ENCODE assay signal across 8 cellular contexts in genomic region chr12:51424662-51425539, GRCh38. TPM values are rescaled to one million over a fixed set of nuclear protein-coding genes. Genes with fewer than 3 reads are reported as not detected.
DNase-seq lines count a peak whose midpoint lies in the region; ATAC-seq, FAIRE-seq and TF ChIP-seq lines count a peak whose summit lies in the region.

Gene SLC4A8, plus strand, starts transcription at chr12:51424831. Its CDS starts 157 bp downstream, at chr12:51424988.

- H3K9me3 Mint-ChIP-seq in activated B cell treated with CpG ODN at 0.5 μM for 24 hours = no peaks in the 10 kb centered on the region

- no peak for TF ChIP-seq POLR2A in spleen (IDR thresholded peaks at IDR 0.05)

- TF ChIP-seq CTCF in activated B cell treated with CpG ODN at 0.5 μM for 24 hours (IDR thresholded peaks at IDR 0.05) (no peak), spleen (IDR thresholded peaks at IDR 0.05 in 8 of 11, conservative IDR thresholded peaks at IDR 0.05 in 3 of 11) (peak in 10 of 11 experiments; percentile 49 to 83 (median 71))

- no peaks in the 10 kb centered on the region for H3K36me3 Mint-ChIP-seq in activated B cell treated with CpG ODN at 0.5 μM for 24 hours (ENCODE audit: low read depth)

- H3K9me3 ChIP-seq in spleen = no peaks in the 10 kb centered on the region

- 3 to 7% (median 4%) methylated on average over 41 to 73 of the region's 73 CpGs for WGBS in spleen, 5 donors

- H3K4me1 Mint-ChIP-seq in activated B cell treated with CpG ODN at 0.5 μM for 24 hours = peaks cover 16% of the 10 kb centered on the region

- FAIRE-seq in islet of Langerhans (lab: Jason Lieb, UNC) = peak; percentile 27

- ATAC-seq in GM18519 (IDR thresholded peaks at IDR 0.05; ENCODE audit: low FRiP score, unreplicated experiment) (peak; percentile 68), HG03066 (IDR thresholded peaks at IDR 0.05; ENCODE audit: low read depth, unreplicated experiment) (peak; percentile 86), activated B cell treated with CpG ODN at 0.5 μM for 24 hours (ENCODE audit: low read depth) (peak; percentile 92)

- CTCF ChIA-PET in activated B cell treated with CpG ODN at 0.5 μM for 24 hours (lab: Charles Lee) = interaction anchor here (0.5 to 3.1 kb wide), 3 partner anchors 68 to 922 kb away, joined by 3 to 16 read pairs (median 4); no protein-coding TSS in a partner anchor

- H3K4me1 ChIP-seq in spleen = peaks cover 4 to 20% (median 14%) of the 10 kb centered on the region in 6 donors

- no peaks in the 10 kb centered on the region for H3K27me3 Mint-ChIP-seq in activated B cell treated with CpG ODN at 0.5 μM for 24 hours

- no peaks in the 10 kb centered on the region for H3K36me3 ChIP-seq in spleen

- peak within 1 kb of the TSS; percentile 60 to 83 (median 74) for H3K4me3 ChIP-seq in spleen

- H3K27ac ChIP-seq in caudate nucleus (ENCODE audit: low read depth, low read length) (peak within 1 kb of the TSS; percentile 88), spleen (peak within 1 kb of the TSS in 2 of 8 donors; percentile 8 to 25)

- intact Hi-C loops in activated B cell treated with CpG ODN at 0.5 μM for 24 hours (cut with micrococcal nuclease) = loop anchor here (1.0 to 5.0 kb wide), 7 partner anchors 34 to 597 kb away; partner anchors contain the start of genes GALNT6 and SCN8A
- intact Hi-C loops in spleen (cut with DNase I; ENCODE audit: low total_unique reads) = loop anchor here (5.0 kb wide), 2 partner anchors 107 to 387 kb away; a partner anchor contains a TSS

- DNase-seq in A172 (ENCODE audit: low spot score) (peak; percentile 84), NCI-H2171 (lab: John Stamatoyannopoulos, UW) (peak; percentile 93), activated B cell treated with CpG ODN at 0.5 μM for 24 hours (peak; percentile 75), caudate nucleus (lab: John Stamatoyannopoulos, UW) (peak; percentile 39 to 98 (median 92)), spleen (peak; percentile 95)

- H3K27me3 ChIP-seq in spleen (replicated peaks in 1 of 7) = peaks cover 0 to 31% (median 15%) of the 10 kb centered on the region in 7 donors

- POLR2A ChIA-PET in activated B cell treated with CpG ODN at 0.5 μM for 24 hours (lab: Charles Lee) = interaction anchor here (0.6 to 0.7 kb wide), 2 partner anchors 33 to 75 kb away, joined by 4 to 5 read pairs; no protein-coding TSS in a partner anchor

- H3K27ac Mint-ChIP-seq in activated B cell treated with CpG ODN at 0.5 μM for 24 hours = peak within 1 kb of the TSS; percentile 25

- H3K4me3 Mint-ChIP-seq in activated B cell treated with CpG ODN at 0.5 μM for 24 hours = peak within 1 kb of the TSS; percentile 83

RNA-seq across cellular contexts. Expression of gene SLC4A8, which starts in this region (rescaled TPM):
- 7.5 and 14.4 TPM in 2 replicates for total RNA-seq in A172 (2014; rRNA removed; shearing (Covaris generic))
- total RNA-seq in activated B cell treated with CpG ODN at 0.5 μM for 24 hours = 5.2 and 5.8 TPM in 2 replicates
- 1 to 10 TPM; 4.3 to 9.7 (median 5.7) TPM for total RNA-seq in spleen
- polyA plus RNA-seq in spleen = 1 to 10 TPM in 2 of 3 donors, under 1 TPM in 1; 0.88 to 1.8 (median 1.4) TPM
